ENCODE assay signal across 8 cellular contexts in the genomic region with DNA sequence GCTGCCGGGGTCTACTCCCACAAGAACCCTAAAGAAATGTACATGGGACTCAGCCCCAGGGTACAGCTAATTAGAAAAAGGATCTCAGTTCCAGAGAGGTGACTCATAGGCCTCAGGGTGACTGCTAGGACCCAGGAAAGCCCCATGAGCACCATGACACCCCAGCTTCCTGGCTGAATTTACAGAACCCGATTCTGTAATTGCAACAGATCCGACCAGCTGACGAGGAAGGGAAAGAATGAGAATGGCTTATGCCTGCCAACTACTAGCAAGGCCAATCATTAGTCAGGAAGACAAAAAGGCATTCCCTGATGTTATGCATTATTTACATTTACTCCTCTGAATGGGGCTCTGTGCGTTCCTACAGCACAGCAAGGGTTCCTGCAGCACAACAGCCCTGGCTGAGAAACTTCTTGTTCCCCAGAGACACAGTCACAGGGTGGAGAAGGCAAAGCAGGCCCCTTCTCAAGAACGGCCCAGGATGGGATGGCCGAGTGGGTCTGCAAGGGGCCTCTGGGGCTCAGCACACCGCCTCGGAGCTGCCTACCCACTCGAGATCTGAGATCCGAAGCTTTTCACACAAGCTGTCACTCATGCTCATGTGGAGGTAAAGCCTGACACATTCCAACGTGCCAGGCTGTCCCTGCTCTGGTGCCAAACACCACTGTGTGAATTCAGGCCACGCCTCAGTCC. TPM values are rescaled to one million over a fixed set of nuclear protein-coding genes. Genes with fewer than 3 reads are reported as not detected.
DNase-seq lines count a peak whose midpoint lies in the region; ATAC-seq and TF ChIP-seq lines count a peak whose summit lies in the region.

No MANE protein-coding gene starts in this region.

- H3K4me1 ChIP-seq in spleen, result peaks cover 5 to 50% (median 16%) of the 10 kb centered on the region in 6 donors

- no peaks in the 10 kb centered on the region for H3K9me3 Mint-ChIP-seq in activated T-cell treated with anti-CD3 and anti-CD28 coated beads, Interleukin-2, amount 50 U/mL, for 24 hours

- no peak for TF ChIP-seq POLR2A in spleen (IDR thresholded peaks at IDR 0.05)

- H3K27ac ChIP-seq in spleen, result peak overlapping the region; percentile 17 to 85 (median 65)

- H3K36me3 ChIP-seq in spleen, result no peaks in the 10 kb centered on the region

- peak; percentile 62 for ATAC-seq in GM21423 (IDR thresholded peaks at IDR 0.05; ENCODE audit: unreplicated experiment)

- 59 to 82% (median 67%) methylated on average over 12 to 13 of the region's 13 CpGs for WGBS in spleen, 5 donors

- intact Hi-C loops in spleen (cut with DNase I; ENCODE audit: low total_unique reads), result no loop called here

- TF ChIP-seq CTCF in AG10803 (conservative IDR thresholded peaks at IDR 0.05; ENCODE audit: low read length) (no peak), foreskin fibroblast (IDR thresholded peaks at IDR 0.05; ENCODE audit: low read depth, low read length) (no peak), spleen (IDR thresholded peaks at IDR 0.05 in 8 of 11, conservative IDR thresholded peaks at IDR 0.05 in 3 of 11) (no peak)

- H3K4me3 Mint-ChIP-seq in activated T-cell treated with anti-CD3 and anti-CD28 coated beads, Interleukin-2, amount 50 U/mL, for 24 hours, result peak overlapping the region; percentile 64

- H3K36me3 Mint-ChIP-seq in activated T-cell treated with anti-CD3 and anti-CD28 coated beads, Interleukin-2, amount 50 U/mL, for 24 hours (ENCODE audit: low read depth), result peaks cover 59% of the 10 kb centered on the region

- peak overlapping the region; percentile 87 for H3K27ac Mint-ChIP-seq in activated T-cell treated with anti-CD3 and anti-CD28 coated beads, Interleukin-2, amount 50 U/mL, for 24 hours

- H3K27me3 Mint-ChIP-seq in activated T-cell treated with anti-CD3 and anti-CD28 coated beads, Interleukin-2, amount 50 U/mL, for 24 hours, result no peaks in the 10 kb centered on the region

- no peaks in the 10 kb centered on the region for H3K9me3 ChIP-seq in spleen

- H3K27me3 ChIP-seq in spleen (replicated peaks in 1 of 7), result no peaks in the 10 kb centered on the region

- DNase-seq in AG10803 (ENCODE audit: low read depth), result peak; percentile 97
- peak; percentile 92 for DNase-seq in NCI-H226
- peak; percentile 65 for DNase-seq in activated T-cell treated with anti-CD3 and anti-CD28 coated beads, Interleukin-2, amount 50 U/mL, for 24 hours
- peak; percentile 98 to 99 for DNase-seq in foreskin fibroblast
- DNase-seq in spleen, result no peak
- DNase-seq in GDM1 (lab: John Stamatoyannopoulos, UW), result no peak
- no peak for DNase-seq in NCI-H1930 (lab: John Stamatoyannopoulos, UW)

- H3K4me3 ChIP-seq in AG10803 (ENCODE audit: low read length) (peak overlapping the region; percentile 33), foreskin fibroblast (ENCODE audit: low read depth in 1 of 2, low read length in 2 of 2) (peak overlapping the region in 1 of 2 donors; percentile 14), spleen (no peak overlapping the region)

- H3K4me1 Mint-ChIP-seq in activated T-cell treated with anti-CD3 and anti-CD28 coated beads, Interleukin-2, amount 50 U/mL, for 24 hours (ENCODE audit: low read depth), result peaks cover 73% of the 10 kb centered on the region

RNA-seq across cellular contexts. Expression of gene PBX4, which starts 27.2 kb away (rescaled TPM):
- 10 to 100 TPM in 2 of 7 donors, 1 to 10 TPM in 5; 5.3 to 12.5 (median 9.3) TPM for total RNA-seq in spleen
- polyA plus RNA-seq in spleen, result 10 to 100 TPM in 2 of 3 donors, 1 to 10 TPM in 1; 4.4 to 17.8 (median 15.0) TPM

RNA-seq across cellular contexts. Expression of gene LPAR2, which starts 36.7 kb away (rescaled TPM):
- 10 to 100 TPM; 23.7 to 62.8 (median 41.1) TPM for total RNA-seq in spleen
- 10 to 100 TPM; 12.4 to 44.1 (median 41.9) TPM for polyA plus RNA-seq in spleen

RNA-seq across cellular contexts. Expression of gene GMIP, which starts 52.2 kb away (rescaled TPM):
- total RNA-seq in spleen, result 100 to 1,000 TPM in 2 of 7 donors, 10 to 100 TPM in 5; 59.9 to 141 (median 96.9) TPM
- polyA plus RNA-seq in spleen, result 10 to 100 TPM; 26.7 to 60.5 (median 31.9) TPM

RNA-seq across cellular contexts. Expression of gene CILP2, which starts 53.2 kb away (rescaled TPM):
- 1 to 10 TPM in 1 of 7 donors, under 1 TPM in 5, not detected in 1; 0.36 to 1.3 (median 0.61) TPM for total RNA-seq in spleen
- polyA plus RNA-seq in spleen, result under 1 TPM; 0.15 to 0.38 (median 0.35) TPM

Comparison
In these comparisons a context has a peak if more than half of its experiments do, and no peak if none do; other contexts are left out.
1. DNase-seq: peak in AG10803 (single experiment), NCI-H226 (single experiment), activated T-cell treated with anti-CD3 and anti-CD28 coated beads, Interleukin-2, amount 50 U/mL, for 24 hours (single experiment) and foreskin fibroblast (2 of 2); none in spleen (single experiment), GDM1 (single experiment) and NCI-H1930 (0 of 2).